Comparison of ENCODE assay signal across 17 cellular contexts in genomic region chr12:69339999-69340398, GRCh38. TPM values are rescaled to one million over a fixed set of nuclear protein-coding genes. Genes with fewer than 3 reads are reported as not detected.
"Had no signal": no experiment of that assay in that cellular context is flagged by ENCODE, and none has a peak within 500 bp of the region (broad histone marks: within the 10 kb centered on the region; RNA-seq: fewer than 3 reads in every experiment).

No MANE protein-coding gene starts in this region.

- H3K9me3 ChIP-seq: prostate gland, right atrium auricular region had no signal

- DNase-seq: activated CD4-positive, alpha-beta T cell treated with anti-CD3 and anti-CD28 coated beads, Interleukin-2, amount 50 U/mL, for 4 hours; activated gamma-delta T cell treated with Interleukin-2 at 50 U/mL for 16 hours; activated naive CD8-positive, alpha-beta T cell treated with anti-CD3 and anti-CD28 coated beads for 36 hours; amniotic stem cell; endodermal cell; foreskin keratinocyte; hippocampal formation; left cardiac atrium; mammary epithelial cell; stimulated activated CD4-positive, alpha-beta T cell treated with anti-CD3 and anti-CD28 coated beads, Interleukin-2, amount 100 ng/mL, for 24 hours; SW 1271; trophoblast cell; WERI-Rb-1 had no signal

- H3K4me1 ChIP-seq: foreskin keratinocyte, prostate gland, right atrium auricular region had no signal

- ATAC-seq: foreskin keratinocyte, left cardiac atrium had no signal

- H3K4me3 ChIP-seq: prostate gland, right atrium auricular region had no signal

- H3K36me3 ChIP-seq: prostate gland, right atrium auricular region, WERI-Rb-1 had no signal

- H3K27ac ChIP-seq: epithelial cell of prostate, foreskin keratinocyte, prostate gland, right atrium auricular region, WERI-Rb-1 had no signal

- H3K27me3 ChIP-seq: foreskin keratinocyte, right atrium auricular region had no signal

RNA-seq across cellular contexts. Expression of gene LYZ, which starts 8.2 kb away (rescaled TPM):
- total RNA-seq: activated CD8-positive, alpha-beta memory T cell treated with anti-CD3 and anti-CD28 coated beads for 36 hours; activated naive CD8-positive, alpha-beta T cell treated with anti-CD3 and anti-CD28 coated beads for 36 hours; endodermal cell; foreskin keratinocyte; mammary epithelial cell had no signal
